16 cellular contexts compared by ENCODE assay signal in genomic region chr12:42565633-42566032, GRCh38. TPM values are rescaled to one million over a fixed set of nuclear protein-coding genes. Genes with fewer than 3 reads are reported as not detected.
DNase-seq lines count a peak whose midpoint lies in the region; ATAC-seq and TF ChIP-seq lines count a peak whose summit lies in the region.
"Had no signal": no experiment of that assay in that cellular context is flagged by ENCODE, and none has a peak within 500 bp of the region (broad histone marks: within the 10 kb centered on the region; RNA-seq: fewer than 3 reads in every experiment).

No MANE protein-coding gene starts in this region.

- H3K9me3 ChIP-seq in Panc1 (ENCODE audit: control insufficient read depth, insufficient read depth, low read depth, low read length): no peaks in the 10 kb centered on the region
- H3K9me3 ChIP-seq: HAP-1 had no signal

- DNase-seq in EL: peak; percentile 35
- DNase-seq in Panc1 (ENCODE audit: low read depth, low spot score): no peak
- DNase-seq in epithelial cell of proximal tubule (ENCODE audit: low read depth): no peak
- DNase-seq in neural crest cell (ENCODE audit: low read depth, low spot score): no peak
- DNase-seq in NCI-H2227 treated with DMSO at 0.1 percent for 48 hours (lab: John Stamatoyannopoulos, UW): no peak
- no peak for DNase-seq in coronary artery (ENCODE audit: low spot score)
- DNase-seq in NCI-H2171 treated with DMSO at 0.1 percent for 48 hours (lab: John Stamatoyannopoulos, UW): no peak
- DNase-seq: activated CD4-positive, alpha-beta T cell treated with anti-CD3 and anti-CD28 coated beads, Interleukin-2, amount 10 ng/mL, durations not matched to agents 7 days and 5 days; CD4-positive, alpha-beta T cell; effector memory CD8-positive, alpha-beta T cell; naive B cell; NCI-H2081 treated with DMSO at 0.1 percent for 48 hours; stimulated activated naive CD8-positive, alpha-beta T cell treated with anti-CD3 and anti-CD28 coated beads, Interleukin-15, Interleukin-2, amounts not matched to agents 100 U/mL and 50 U/mL, for 24 hours had no signal

- in situ Hi-C loops in Panc1 (cut with HindIII; ENCODE audit: low pct_unique_long_range_greater_than_20kb, low sequenced_read_pairs): no loop called here

- ATAC-seq in Panc1: peak; percentile 78; the same call in 1 of the 2 replicates
- ATAC-seq in GM21723 (IDR thresholded peaks at IDR 0.05; ENCODE audit: unreplicated experiment): no peak
- ATAC-seq: effector memory CD8-positive, alpha-beta T cell; stimulated activated naive CD8-positive, alpha-beta T cell treated with anti-CD3 and anti-CD28 coated beads, Interleukin-15, Interleukin-2, amounts not matched to agents 100 U/mL and 50 U/mL, for 24 hours had no signal

- H3K4me3 Mint-ChIP-seq in neural crest cell: no peak overlapping the region
- H3K4me3 Mint-ChIP-seq: activated CD4-positive, alpha-beta T cell treated with anti-CD3 and anti-CD28 coated beads, Interleukin-2, amount 10 ng/mL, durations not matched to agents 7 days and 5 days; CD4-positive, alpha-beta T cell; effector memory CD8-positive, alpha-beta T cell had no signal

- H3K4me1 ChIP-seq in Panc1 (ENCODE audit: control insufficient read depth, insufficient read depth, low read length): peaks cover 7% of the 10 kb centered on the region

- H3K27ac Mint-ChIP-seq in neural crest cell (ENCODE audit: unreplicated experiment): peak overlapping the region; percentile 25
- H3K27ac Mint-ChIP-seq: activated CD4-positive, alpha-beta T cell treated with anti-CD3 and anti-CD28 coated beads, Interleukin-2, amount 10 ng/mL, durations not matched to agents 7 days and 5 days; CD4-positive, alpha-beta T cell; effector memory CD8-positive, alpha-beta T cell had no signal

- POLR2A ChIA-PET in Panc1 (lab: Charles Lee): no interaction called here

- peaks cover 29% of the 10 kb centered on the region for H3K4me1 Mint-ChIP-seq in neural crest cell
- H3K4me1 Mint-ChIP-seq: activated CD4-positive, alpha-beta T cell treated with anti-CD3 and anti-CD28 coated beads, Interleukin-2, amount 10 ng/mL, durations not matched to agents 7 days and 5 days had no signal

- no peaks in the 10 kb centered on the region for H3K36me3 ChIP-seq in Panc1 (ENCODE audit: control insufficient read depth, insufficient read depth, low read length)
- H3K36me3 ChIP-seq: HAP-1 had no signal

- H3K27ac ChIP-seq in Panc1 (ENCODE audit: low read length) (0 out of 2 replicates have a peak overlapping the region, but pooled peaks have one; percentile 29), coronary artery (no peak overlapping the region)
- H3K27ac ChIP-seq: HL-60 had no signal

- no peaks in the 10 kb centered on the region for H3K9me3 Mint-ChIP-seq in neural crest cell
- H3K9me3 Mint-ChIP-seq: activated CD4-positive, alpha-beta T cell treated with anti-CD3 and anti-CD28 coated beads, Interleukin-2, amount 10 ng/mL, durations not matched to agents 7 days and 5 days; CD4-positive, alpha-beta T cell; effector memory CD8-positive, alpha-beta T cell; naive B cell had no signal

- TF ChIP-seq CTCF in Panc1 (IDR thresholded peaks at IDR 0.05) (peak; percentile 11; the same call in 1 of the 2 replicates), epithelial cell of proximal tubule (conservative IDR thresholded peaks at IDR 0.05; ENCODE audit: low read depth, low read length) (peak; percentile 29), neural crest cell (conservative IDR thresholded peaks at IDR 0.05) (no peak), coronary artery (IDR thresholded peaks at IDR 0.05) (no peak)

- CTCF ChIA-PET in Panc1 (lab: Charles Lee): interaction anchor here (1.6 kb wide), 1 partner anchor 12 kb away, joined by 3 read pairs; no protein-coding TSS in a partner anchor

- no peaks in the 10 kb centered on the region for H3K27me3 ChIP-seq in Panc1 (ENCODE audit: control insufficient read depth, insufficient read depth, low read length)

- H3K4me3 ChIP-seq in Panc1 (ENCODE audit: low read depth in 2 of 2, low read length in 2 of 2): no peak overlapping the region
- no peak overlapping the region for H3K4me3 ChIP-seq in epithelial cell of proximal tubule (ENCODE audit: low read depth, low read length)
- no peak overlapping the region for H3K4me3 ChIP-seq in coronary artery
- H3K4me3 ChIP-seq: HAP-1 had no signal

- intact Hi-C loops in Panc1 (cut with micrococcal nuclease; ENCODE audit: unreplicated experiment): no loop called here

- no peaks in the 10 kb centered on the region for H3K36me3 Mint-ChIP-seq in neural crest cell (ENCODE audit: low read depth)
- H3K36me3 Mint-ChIP-seq: naive B cell had no signal

- BruUV-seq in Panc1 (replicated peaks; lab: Mats Ljungman, UMichigan): no TSS peak

- no peaks in the 10 kb centered on the region for H3K27me3 Mint-ChIP-seq in neural crest cell (ENCODE audit: low read depth)
- H3K27me3 Mint-ChIP-seq: naive B cell had no signal

RNA-seq across cellular contexts. Expression of gene PRICKLE1, which starts 23.9 kb away (rescaled TPM):
- total RNA-seq in Panc1 (2021; ENCODE audit: unreplicated experiment) (20.1 TPM), epithelial cell of proximal tubule (11.6 and 22.2 TPM in 2 replicates), neural crest cell (9.3 and 9.4 TPM in 2 replicates)
- 9.1 TPM for polyA plus RNA-seq in Panc1 (2012; ENCODE audit: insufficient read length)
- total RNA-seq: CD4-positive, alpha-beta T cell had no signal

Comparison
In these comparisons a context has a peak if more than half of its experiments do, and no peak if none do; other contexts are left out.
1. CTCF ChIP-seq: peak in Panc1 (single experiment) and epithelial cell of proximal tubule (single experiment); none in neural crest cell (single experiment) and coronary artery (single experiment).